In the genomic region with DNA sequence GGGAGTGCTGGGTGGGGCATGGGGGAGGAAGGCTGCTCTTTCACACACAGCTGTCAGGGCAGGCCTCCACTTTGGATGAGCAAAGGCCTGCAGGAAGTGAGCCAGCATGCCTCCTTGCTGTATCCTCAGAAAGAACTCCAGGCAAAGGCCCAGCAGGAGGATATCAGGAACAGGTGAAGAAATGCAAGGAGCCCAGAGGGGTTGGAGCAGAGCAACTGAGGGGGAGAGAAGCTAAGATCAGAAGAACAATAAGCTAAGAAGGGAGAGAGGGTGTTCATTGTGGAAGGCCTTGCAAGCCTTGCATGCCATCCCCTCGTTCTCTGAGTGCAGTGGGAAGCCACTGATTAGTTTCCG, we compare ENCODE assay signal across 1 cellular context.
TF ChIP-seq lines count a peak whose summit lies in the region.

No MANE protein-coding gene starts in this region.

TF ChIP-seq in H1, 55 proteins besides CTCF, POLR2A, EP300 and RAD21 (continued from another document):
- TF ChIP-seq, protein P1, sequence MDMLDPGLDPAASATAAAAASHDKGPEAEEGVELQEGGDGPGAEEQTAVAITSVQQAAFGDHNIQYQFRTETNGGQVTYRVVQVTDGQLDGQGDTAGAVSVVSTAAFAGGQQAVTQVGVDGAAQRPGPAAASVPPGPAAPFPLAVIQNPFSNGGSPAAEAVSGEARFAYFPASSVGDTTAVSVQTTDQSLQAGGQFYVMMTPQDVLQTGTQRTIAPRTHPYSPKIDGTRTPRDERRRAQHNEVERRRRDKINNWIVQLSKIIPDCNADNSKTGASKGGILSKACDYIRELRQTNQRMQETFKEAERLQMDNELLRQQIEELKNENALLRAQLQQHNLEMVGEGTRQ (IDR thresholded peaks at IDR 0.05; ENCODE audit: low read length) = no peak
- TF ChIP-seq RNF2 (IDR thresholded peaks at IDR 0.05; ENCODE audit: borderline replicate concordance, low read depth, low read length, missing control alignments, poor library complexity, severe bottlenecking) (no peak), CHD7 (IDR thresholded peaks at IDR 0.05; ENCODE audit: insufficient replicate concordance, low read length) (no peak)
